ENCODE assay signal across 1 cellular context in the genomic region with DNA sequence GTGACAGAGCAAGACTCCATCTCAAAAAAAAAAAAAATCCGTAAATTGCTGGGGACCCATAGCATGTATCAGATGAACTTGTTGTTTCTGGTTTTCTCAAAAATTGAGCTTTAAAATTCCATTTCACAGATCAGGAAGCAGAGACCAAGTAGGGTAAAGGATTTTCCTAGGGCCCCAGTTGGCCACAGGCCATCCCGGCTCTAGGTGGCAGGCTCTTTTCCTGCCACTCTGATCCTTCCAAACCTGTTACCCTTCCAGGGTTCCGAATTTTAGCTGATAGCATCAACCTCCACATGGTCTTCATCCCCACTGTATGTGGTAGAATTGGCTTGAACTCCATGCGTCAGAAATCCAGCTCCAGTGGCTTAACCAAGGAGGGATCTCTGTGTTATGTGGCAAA.
TF ChIP-seq lines count a peak whose summit lies in the region.

No MANE protein-coding gene starts in this region.

TF ChIP-seq in IMR-90, 13 proteins besides CTCF, POLR2A, EP300 and RAD21:
- TF ChIP-seq MAFK (IDR thresholded peaks at IDR 0.05; ENCODE audit: low read depth, low read length) = no peak
- no peak for TF ChIP-seq FOS (IDR thresholded peaks at IDR 0.05; ENCODE audit: low read depth, low read length)
- no peak for TF ChIP-seq CHD1 (IDR thresholded peaks at IDR 0.05; ENCODE audit: low read depth, low read length)
- TF ChIP-seq RCOR1 (IDR thresholded peaks at IDR 0.05; ENCODE audit: insufficient replicate concordance, low read length) = no peak
- TF ChIP-seq NFE2L2 (IDR thresholded peaks at IDR 0.05; ENCODE audit: low read depth, low read length) = no peak
- no peak for TF ChIP-seq BHLHE40 (IDR thresholded peaks at IDR 0.05; ENCODE audit: low read depth, low read length)
- no peak for TF ChIP-seq CEBPB (IDR thresholded peaks at IDR 0.05; ENCODE audit: low read depth, low read length)
- no peak for TF ChIP-seq MXI1 (IDR thresholded peaks at IDR 0.05; ENCODE audit: borderline replicate concordance, low read depth, low read length)
- no peak for TF ChIP-seq SMC3 (IDR thresholded peaks at IDR 0.05; ENCODE audit: low read depth, low read length)
- no peak for TF ChIP-seq USF2 (IDR thresholded peaks at IDR 0.05; ENCODE audit: low read depth, low read length)
- TF ChIP-seq MAZ (IDR thresholded peaks at IDR 0.05; ENCODE audit: borderline replicate concordance, low read depth, low read length) = no peak
- TF ChIP-seq ELK1 (IDR thresholded peaks at IDR 0.05; ENCODE audit: borderline replicate concordance, low read depth, low read length) = no peak
- TF ChIP-seq RFX5 (IDR thresholded peaks at IDR 0.05; ENCODE audit: low read depth, low read length) = no peak
TF ChIP-seq in IMR-90: peak in this region for 0.
